Comparison of ENCODE assay signal across 1 cellular context in the genomic region with DNA sequence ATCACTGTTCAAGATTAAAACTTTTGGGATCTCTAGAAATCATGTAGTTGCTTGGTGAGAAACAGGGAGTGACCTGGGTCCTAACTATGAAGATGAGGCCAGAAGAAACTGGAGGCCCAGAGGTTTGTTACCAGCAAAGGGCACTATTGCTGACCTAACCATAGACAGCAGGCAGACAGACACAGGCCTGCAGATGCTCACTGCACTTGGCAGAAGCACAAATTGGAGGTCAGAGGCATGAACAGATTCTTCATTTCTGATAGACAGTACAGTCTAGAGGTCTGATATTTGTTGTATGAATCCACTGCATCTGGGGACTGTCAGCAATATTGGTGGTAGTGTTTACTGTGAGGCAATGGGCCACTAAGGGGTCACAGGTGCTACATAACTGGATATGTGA.
TF ChIP-seq lines count a peak whose summit lies in the region.

No MANE protein-coding gene starts in this region.

TF ChIP-seq in IMR-90, 13 proteins besides CTCF, POLR2A, EP300 and RAD21:
- TF ChIP-seq FOS (IDR thresholded peaks at IDR 0.05; ENCODE audit: low read depth, low read length) = no peak
- TF ChIP-seq MAZ (IDR thresholded peaks at IDR 0.05; ENCODE audit: borderline replicate concordance, low read depth, low read length) = no peak
- no peak for TF ChIP-seq MAFK (IDR thresholded peaks at IDR 0.05; ENCODE audit: low read depth, low read length)
- TF ChIP-seq CEBPB (IDR thresholded peaks at IDR 0.05; ENCODE audit: low read depth, low read length) = no peak
- no peak for TF ChIP-seq RFX5 (IDR thresholded peaks at IDR 0.05; ENCODE audit: low read depth, low read length)
- no peak for TF ChIP-seq BHLHE40 (IDR thresholded peaks at IDR 0.05; ENCODE audit: low read depth, low read length)
- TF ChIP-seq MXI1 (IDR thresholded peaks at IDR 0.05; ENCODE audit: borderline replicate concordance, low read depth, low read length) = no peak
- no peak for TF ChIP-seq CHD1 (IDR thresholded peaks at IDR 0.05; ENCODE audit: low read depth, low read length)
- TF ChIP-seq RCOR1 (IDR thresholded peaks at IDR 0.05; ENCODE audit: insufficient replicate concordance, low read length) = no peak
- TF ChIP-seq, protein P1, sequence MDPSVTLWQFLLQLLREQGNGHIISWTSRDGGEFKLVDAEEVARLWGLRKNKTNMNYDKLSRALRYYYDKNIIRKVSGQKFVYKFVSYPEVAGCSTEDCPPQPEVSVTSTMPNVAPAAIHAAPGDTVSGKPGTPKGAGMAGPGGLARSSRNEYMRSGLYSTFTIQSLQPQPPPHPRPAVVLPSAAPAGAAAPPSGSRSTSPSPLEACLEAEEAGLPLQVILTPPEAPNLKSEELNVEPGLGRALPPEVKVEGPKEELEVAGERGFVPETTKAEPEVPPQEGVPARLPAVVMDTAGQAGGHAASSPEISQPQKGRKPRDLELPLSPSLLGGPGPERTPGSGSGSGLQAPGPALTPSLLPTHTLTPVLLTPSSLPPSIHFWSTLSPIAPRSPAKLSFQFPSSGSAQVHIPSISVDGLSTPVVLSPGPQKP (IDR thresholded peaks at IDR 0.05; ENCODE audit: borderline replicate concordance, low read depth, low read length) = no peak
- no peak for TF ChIP-seq NFE2L2 (IDR thresholded peaks at IDR 0.05; ENCODE audit: low read depth, low read length)
- TF ChIP-seq, protein P2, sequence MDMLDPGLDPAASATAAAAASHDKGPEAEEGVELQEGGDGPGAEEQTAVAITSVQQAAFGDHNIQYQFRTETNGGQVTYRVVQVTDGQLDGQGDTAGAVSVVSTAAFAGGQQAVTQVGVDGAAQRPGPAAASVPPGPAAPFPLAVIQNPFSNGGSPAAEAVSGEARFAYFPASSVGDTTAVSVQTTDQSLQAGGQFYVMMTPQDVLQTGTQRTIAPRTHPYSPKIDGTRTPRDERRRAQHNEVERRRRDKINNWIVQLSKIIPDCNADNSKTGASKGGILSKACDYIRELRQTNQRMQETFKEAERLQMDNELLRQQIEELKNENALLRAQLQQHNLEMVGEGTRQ (IDR thresholded peaks at IDR 0.05; ENCODE audit: low read depth, low read length) = no peak
- no peak for TF ChIP-seq SMC3 (IDR thresholded peaks at IDR 0.05; ENCODE audit: low read depth, low read length)
